30 cellular contexts compared by ENCODE assay signal in genomic region chr5:141694479-141694878, GRCh38. TPM values are rescaled to one million over a fixed set of nuclear protein-coding genes. Genes with fewer than 3 reads are reported as not detected.
A peak's percentile ranks its signal among the peaks of the same experiment; 100 is the strongest.
DNase-seq lines count a peak whose midpoint lies in the region; ATAC-seq lines count a peak whose summit lies in the region.
"Had no signal": no experiment of that assay in that cellular context is flagged by ENCODE, and none has a peak within 500 bp of the region (broad histone marks: within the 10 kb centered on the region; RNA-seq: fewer than 3 reads in every experiment).

No MANE protein-coding gene starts in this region.

- H3K4me1 Mint-ChIP-seq in activated T-helper 17 cell treated with anti-CD3 and anti-CD28 coated beads, Interleukin-2, amount 50 U/mL, for 72 hours = peaks cover 23% of the 10 kb centered on the region

- peak overlapping the region; percentile 95 for H3K27ac Mint-ChIP-seq in activated T-helper 17 cell treated with anti-CD3 and anti-CD28 coated beads, Interleukin-2, amount 50 U/mL, for 72 hours
- H3K27ac Mint-ChIP-seq: CD4-positive, alpha-beta T cell; dendritic cell treated with granulocyte-macrophage colony-stimulating factor and Interleukin-4, amounts not matched to agents 40 ng/mL and 50 ng/mL, for 4 days; memory B cell; nephron had no signal

- H3K9me3 Mint-ChIP-seq in activated T-helper 17 cell treated with anti-CD3 and anti-CD28 coated beads, Interleukin-2, amount 50 U/mL, for 72 hours = no peaks in the 10 kb centered on the region
- H3K9me3 Mint-ChIP-seq: activated CD8-positive, alpha-beta T cell treated with anti-CD3 and anti-CD28 coated beads for 36 hours; brain; CD4-positive, alpha-beta T cell; dendritic cell treated with granulocyte-macrophage colony-stimulating factor and Interleukin-4, amounts not matched to agents 40 ng/mL and 50 ng/mL, for 4 days; memory B cell; nephron had no signal

- ATAC-seq in activated T-helper 17 cell treated with anti-CD3 and anti-CD28 coated beads, Interleukin-2, amount 50 U/mL, for 72 hours (replicated peaks) = no peak
- no peak for ATAC-seq in GM18861 (IDR thresholded peaks at IDR 0.05; ENCODE audit: unreplicated experiment)
- ATAC-seq: activated CD8-positive, alpha-beta T cell treated with anti-CD3 and anti-CD28 coated beads for 36 hours; left lobe of liver; SK-N-SH treated with all-trans-retinoic acid at 6 μM for 48 hours had no signal

- DNase-seq in NCI-H2171 treated with DMSO at 0.1 percent for 48 hours (lab: John Stamatoyannopoulos, UW) (peak; percentile 17), NCI-H2171 (lab: John Stamatoyannopoulos, UW) (no peak), NCI-H1105 treated with DMSO at 0.1 percent for 48 hours (lab: John Stamatoyannopoulos, UW) (peak; percentile 71), NCI-H510A (lab: John Stamatoyannopoulos, UW) (peak; percentile 35), NCI-H2196 (lab: John Stamatoyannopoulos, UW; ENCODE audit: unreplicated experiment) (no peak)
- no peak for DNase-seq in effector CD8-positive, alpha-beta T cell (lab: John Stamatoyannopoulos, UW)
- DNase-seq: activated CD8-positive, alpha-beta memory T cell treated with anti-CD3 and anti-CD28 coated beads, Interleukin-2, amount 50 U/mL, for 48 hours; activated CD8-positive, alpha-beta T cell treated with anti-CD3 and anti-CD28 coated beads for 36 hours; activated naive CD4-positive, alpha-beta T cell treated with anti-CD3 and anti-CD28 coated beads, Interleukin-2, amount 50 U/mL, for 16 hours; AML-193; amniotic stem cell; CD4-positive, alpha-beta T cell; foreskin fibroblast; head of caudate nucleus; Kasumi-1; NCI-H2081 treated with DMSO at 0.1 percent for 48 hours; NCI-H82; OCI-M1; Right ventricle myocardium superior; stimulated activated CD4-positive, alpha-beta T cell treated with anti-CD3 and anti-CD28 coated beads, Interleukin-4, amount 100 ng/mL, for 24 hours; T-helper 2 cell; thyroid gland had no signal

- H3K27me3 Mint-ChIP-seq in activated T-helper 17 cell treated with anti-CD3 and anti-CD28 coated beads, Interleukin-2, amount 50 U/mL, for 72 hours = peaks cover 9% of the 10 kb centered on the region

- H3K4me3 Mint-ChIP-seq in activated T-helper 17 cell treated with anti-CD3 and anti-CD28 coated beads, Interleukin-2, amount 50 U/mL, for 72 hours = peak overlapping the region; percentile 87
- H3K4me3 Mint-ChIP-seq: activated CD8-positive, alpha-beta T cell treated with anti-CD3 and anti-CD28 coated beads for 36 hours; CD4-positive, alpha-beta T cell; dendritic cell treated with granulocyte-macrophage colony-stimulating factor and Interleukin-4, amounts not matched to agents 40 ng/mL and 50 ng/mL, for 4 days; memory B cell; nephron had no signal

- H3K36me3 Mint-ChIP-seq in activated T-helper 17 cell treated with anti-CD3 and anti-CD28 coated beads, Interleukin-2, amount 50 U/mL, for 72 hours (ENCODE audit: low read depth) = no peaks in the 10 kb centered on the region
- H3K36me3 Mint-ChIP-seq: brain, memory B cell had no signal

RNA-seq across cellular contexts. Expression of gene ARAP3, which starts 12.4 kb away (rescaled TPM):
- 10 to 100 TPM in 1 of 2 donors, 1 to 10 TPM in 1; 7.1 to 19.6 TPM for total RNA-seq in activated T-helper 17 cell treated with anti-CD3 and anti-CD28 coated beads, Interleukin-2, amount 50 U/mL, for 72 hours

RNA-seq across cellular contexts. Expression of gene FCHSD1, which starts 43.3 kb away (rescaled TPM):
- 100 to 1,000 TPM in 1 of 2 donors, 10 to 100 TPM in 1; 38.7 to 113 TPM for total RNA-seq in activated T-helper 17 cell treated with anti-CD3 and anti-CD28 coated beads, Interleukin-2, amount 50 U/mL, for 72 hours

RNA-seq across cellular contexts. Expression of gene RELL2, which starts 57.7 kb away (rescaled TPM):
- 10 to 100 TPM; 16.5 to 29.9 TPM for total RNA-seq in activated T-helper 17 cell treated with anti-CD3 and anti-CD28 coated beads, Interleukin-2, amount 50 U/mL, for 72 hours

RNA-seq across cellular contexts. Expression of gene HDAC3, which starts 57.8 kb away (rescaled TPM):
- 100 to 1,000 TPM; 123 to 174 TPM for total RNA-seq in activated T-helper 17 cell treated with anti-CD3 and anti-CD28 coated beads, Interleukin-2, amount 50 U/mL, for 72 hours

Comparison
In these comparisons a context has a peak if more than half of its experiments do, and no peak if none do; other contexts are left out.
1. DNase-seq: peak in NCI-H2171 treated with DMSO at 0.1 percent for 48 hours (single experiment), NCI-H1105 treated with DMSO at 0.1 percent for 48 hours (single experiment) and NCI-H510A (single experiment); none in NCI-H2171 (single experiment), effector CD8-positive, alpha-beta T cell (single experiment) and NCI-H2196 (single experiment).